ENCODE assay signal across 8 cellular contexts in genomic region chr2:204110250-204111183, GRCh38.
DNase-seq lines count a peak whose midpoint lies in the region; ATAC-seq lines count a peak whose summit lies in the region.

No MANE protein-coding gene starts in this region.

- peak overlapping the region; percentile 80 for H3K27ac Mint-ChIP-seq in activated CD4-positive, alpha-beta memory T cell treated with anti-CD3 and anti-CD28 coated beads, Interleukin-2, amount 10 ng/mL, durations not matched to agents 7 days and 5 days

- peak; percentile 75 for DNase-seq in NK-92 treated with Interleukin-12 subunit alpha and Interleukin-12 subunit beta, amount 100 ng/mL, for 24 hours (lab: John Stamatoyannopoulos, UW)
- no peak for DNase-seq in NK-92 (lab: John Stamatoyannopoulos, UW; ENCODE audit: unreplicated experiment)
- DNase-seq in activated CD4-positive, alpha-beta memory T cell treated with anti-CD3 and anti-CD28 coated beads, Interleukin-2, amount 10 ng/mL, durations not matched to agents 7 days and 5 days, result peak; percentile 89
- peak; percentile 13 for DNase-seq in fibroblast of the conjunctiva (ENCODE audit: low read depth)
- peak; percentile 38 for DNase-seq in stimulated activated CD8-positive, alpha-beta memory T cell treated with anti-CD3 and anti-CD28 coated beads, Interleukin-12 subunit alpha, Interleukin-12 subunit beta, amount 100 ng/mL, for 24 hours (ENCODE audit: extremely low read depth)
- no peak for DNase-seq in inferior parietal cortex (ENCODE audit: extremely low spot score)
- no peak for DNase-seq in iPS-NIHi7 (ENCODE audit: extremely low spot score)

- POLR2A ChIA-PET in activated CD4-positive, alpha-beta memory T cell treated with anti-CD3 and anti-CD28 coated beads, Interleukin-2, amount 10 ng/mL, durations not matched to agents 7 days and 5 days (lab: Charles Lee), result interaction anchor here (0.8 to 2.3 kb wide), 7 partner anchors 34 to 241 kb away, joined by 3 to 11 read pairs (median 3); no protein-coding TSS in a partner anchor

- ATAC-seq in HG03457 (IDR thresholded peaks at IDR 0.05; ENCODE audit: unreplicated experiment), result peak; percentile 90

- H3K4me1 Mint-ChIP-seq in activated CD4-positive, alpha-beta memory T cell treated with anti-CD3 and anti-CD28 coated beads, Interleukin-2, amount 10 ng/mL, durations not matched to agents 7 days and 5 days, result peaks cover 75% of the 10 kb centered on the region

- CTCF ChIA-PET in activated CD4-positive, alpha-beta memory T cell treated with anti-CD3 and anti-CD28 coated beads, Interleukin-2, amount 10 ng/mL, durations not matched to agents 7 days and 5 days (lab: Charles Lee), result interaction anchor here (0.8 to 8.9 kb wide), 7 partner anchors 31 to 150 kb away, joined by 3 to 80 read pairs (median 6); no protein-coding TSS in a partner anchor

- H3K27me3 Mint-ChIP-seq in activated CD4-positive, alpha-beta memory T cell treated with anti-CD3 and anti-CD28 coated beads, Interleukin-2, amount 10 ng/mL, durations not matched to agents 7 days and 5 days, result peaks cover 8% of the 10 kb centered on the region

- H3K9me3 Mint-ChIP-seq in activated CD4-positive, alpha-beta memory T cell treated with anti-CD3 and anti-CD28 coated beads, Interleukin-2, amount 10 ng/mL, durations not matched to agents 7 days and 5 days, result no peaks in the 10 kb centered on the region

- H3K4me3 Mint-ChIP-seq in activated CD4-positive, alpha-beta memory T cell treated with anti-CD3 and anti-CD28 coated beads, Interleukin-2, amount 10 ng/mL, durations not matched to agents 7 days and 5 days, result peak overlapping the region; percentile 64

- peaks cover 4% of the 10 kb centered on the region for H3K36me3 Mint-ChIP-seq in activated CD4-positive, alpha-beta memory T cell treated with anti-CD3 and anti-CD28 coated beads, Interleukin-2, amount 10 ng/mL, durations not matched to agents 7 days and 5 days (ENCODE audit: low read depth)

Comparison
In these comparisons a context has a peak if more than half of its experiments do, and no peak if none do; other contexts are left out.
1. DNase-seq: peak in NK-92 treated with Interleukin-12 subunit alpha and Interleukin-12 subunit beta, amount 100 ng/mL, for 24 hours (single experiment), activated CD4-positive, alpha-beta memory T cell treated with anti-CD3 and anti-CD28 coated beads, Interleukin-2, amount 10 ng/mL, durations not matched to agents 7 days and 5 days (single experiment), fibroblast of the conjunctiva (single experiment) and stimulated activated CD8-positive, alpha-beta memory T cell treated with anti-CD3 and anti-CD28 coated beads, Interleukin-12 subunit alpha, Interleukin-12 subunit beta, amount 100 ng/mL, for 24 hours (single experiment); none in NK-92 (single experiment), inferior parietal cortex (single experiment) and iPS-NIHi7 (single experiment).